In the genomic region with DNA sequence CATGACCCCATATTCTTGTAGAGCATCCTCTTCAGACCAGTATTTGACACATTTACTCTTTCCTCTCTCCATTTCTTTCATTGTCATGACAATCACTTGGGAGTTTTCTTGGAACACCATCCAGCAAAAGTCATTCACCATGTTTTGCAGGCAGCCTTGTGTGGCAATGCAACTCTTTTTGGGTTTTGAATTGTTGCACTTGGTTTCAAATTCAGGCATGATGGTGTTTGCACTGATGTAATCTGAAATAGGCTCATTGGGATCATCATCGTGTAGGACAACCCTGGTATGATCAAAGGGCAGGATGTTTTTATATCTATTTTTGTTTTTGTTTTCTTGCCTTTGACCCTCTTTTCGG, we compare ENCODE assay signal across 14 cellular contexts.
A peak's percentile ranks its signal among the peaks of the same experiment; 100 is the strongest.
DNase-seq lines count a peak whose midpoint lies in the region; ATAC-seq and TF ChIP-seq lines count a peak whose summit lies in the region.
"Had no signal": no experiment of that assay in that cellular context is flagged by ENCODE, and none has a peak within 500 bp of the region (broad histone marks: within the 10 kb centered on the region; RNA-seq: fewer than 3 reads in every experiment).

No MANE protein-coding gene starts in this region.

- POLR2A ChIA-PET in activated CD4-positive, alpha-beta memory T cell treated with anti-CD3 and anti-CD28 coated beads, Interleukin-2, amount 10 ng/mL, durations not matched to agents 7 days and 5 days (lab: Charles Lee): interaction anchor here (1.2 to 1.4 kb wide), 2 partner anchors 162 to 269 kb away, joined by 6 to 15 read pairs; a partner anchor contains a TSS

- H3K27ac Mint-ChIP-seq in activated CD4-positive, alpha-beta T cell treated with anti-CD3 and anti-CD28 coated beads, Interleukin-2, amount 10 ng/mL, durations not matched to agents 24 days and 14 days: peak overlapping the region; percentile 70
- peak overlapping the region; percentile 47 for H3K27ac Mint-ChIP-seq in activated CD4-positive, alpha-beta memory T cell treated with anti-CD3 and anti-CD28 coated beads, Interleukin-2, amount 10 ng/mL, durations not matched to agents 7 days and 5 days
- H3K27ac Mint-ChIP-seq in natural killer cell: peak overlapping the region; percentile 43 to 96

- H3K4me3 ChIP-seq in GM12865 (ENCODE audit: low read depth, low read length): peak overlapping the region; percentile 29
- H3K4me3 ChIP-seq: lower lobe of right lung, PC-9 had no signal

- ATAC-seq in natural killer cell (no peak), HG03520 (IDR thresholded peaks at IDR 0.05; ENCODE audit: unreplicated experiment) (no peak)

- peaks cover 3% of the 10 kb centered on the region for H3K36me3 Mint-ChIP-seq in activated CD4-positive, alpha-beta T cell treated with anti-CD3 and anti-CD28 coated beads, Interleukin-2, amount 10 ng/mL, durations not matched to agents 24 days and 14 days (ENCODE audit: low read depth)
- peaks cover 8% of the 10 kb centered on the region for H3K36me3 Mint-ChIP-seq in activated CD4-positive, alpha-beta memory T cell treated with anti-CD3 and anti-CD28 coated beads, Interleukin-2, amount 10 ng/mL, durations not matched to agents 7 days and 5 days (ENCODE audit: low read depth)
- H3K36me3 Mint-ChIP-seq in natural killer cell: no peaks in the 10 kb centered on the region

- DNase-seq in activated CD4-positive, alpha-beta T cell treated with anti-CD3 and anti-CD28 coated beads, Interleukin-2, amount 10 ng/mL, durations not matched to agents 24 days and 14 days: peak; percentile 65
- DNase-seq in activated CD4-positive, alpha-beta T cell treated with anti-CD3 and anti-CD28 coated beads for 4 hours: no peak
- no peak for DNase-seq in GM12865 (ENCODE audit: low read depth)
- no peak for DNase-seq in activated CD4-positive, alpha-beta memory T cell treated with anti-CD3 and anti-CD28 coated beads, Interleukin-2, amount 10 ng/mL, durations not matched to agents 7 days and 5 days
- no peak for DNase-seq in natural killer cell
- DNase-seq in T-helper 9 cell: no peak
- DNase-seq in posterior vena cava (ENCODE audit: low spot score): no peak
- DNase-seq: NCI-H187, NCI-H2227 treated with DMSO at 0.1 percent for 48 hours, SIG-M5 had no signal

- H3K4me3 Mint-ChIP-seq in activated CD4-positive, alpha-beta T cell treated with anti-CD3 and anti-CD28 coated beads, Interleukin-2, amount 10 ng/mL, durations not matched to agents 24 days and 14 days: peak overlapping the region; percentile 46
- H3K4me3 Mint-ChIP-seq in activated CD4-positive, alpha-beta memory T cell treated with anti-CD3 and anti-CD28 coated beads, Interleukin-2, amount 10 ng/mL, durations not matched to agents 7 days and 5 days: no peak overlapping the region
- no peak overlapping the region for H3K4me3 Mint-ChIP-seq in natural killer cell
- H3K4me3 Mint-ChIP-seq: activated B cell treated with CpG ODN at 0.5 μM for 24 hours had no signal

- TF ChIP-seq CTCF in GM12865 (IDR thresholded peaks at IDR 0.05; ENCODE audit: insufficient read depth, low read depth, low read length, missing control alignments) (no peak), natural killer cell (IDR thresholded peaks at IDR 0.05) (no peak)

- H3K27me3 Mint-ChIP-seq in activated CD4-positive, alpha-beta T cell treated with anti-CD3 and anti-CD28 coated beads, Interleukin-2, amount 10 ng/mL, durations not matched to agents 24 days and 14 days: peaks cover 1% of the 10 kb centered on the region
- no peaks in the 10 kb centered on the region for H3K27me3 Mint-ChIP-seq in activated CD4-positive, alpha-beta memory T cell treated with anti-CD3 and anti-CD28 coated beads, Interleukin-2, amount 10 ng/mL, durations not matched to agents 7 days and 5 days
- peaks cover 7 to 15% of the 10 kb centered on the region in 2 donors for H3K27me3 Mint-ChIP-seq in natural killer cell (ENCODE audit: low read depth in 2 of 2)
- H3K27me3 Mint-ChIP-seq: activated B cell treated with CpG ODN at 0.5 μM for 24 hours had no signal

- peaks cover 73% of the 10 kb centered on the region for H3K4me1 Mint-ChIP-seq in activated CD4-positive, alpha-beta T cell treated with anti-CD3 and anti-CD28 coated beads, Interleukin-2, amount 10 ng/mL, durations not matched to agents 24 days and 14 days
- peaks cover 70% of the 10 kb centered on the region for H3K4me1 Mint-ChIP-seq in activated CD4-positive, alpha-beta memory T cell treated with anti-CD3 and anti-CD28 coated beads, Interleukin-2, amount 10 ng/mL, durations not matched to agents 7 days and 5 days
- H3K4me1 Mint-ChIP-seq in natural killer cell: peaks cover 50 to 54% of the 10 kb centered on the region in 2 donors

- H3K9me3 Mint-ChIP-seq in activated CD4-positive, alpha-beta T cell treated with anti-CD3 and anti-CD28 coated beads, Interleukin-2, amount 10 ng/mL, durations not matched to agents 24 days and 14 days: peaks cover 6% of the 10 kb centered on the region
- no peaks in the 10 kb centered on the region for H3K9me3 Mint-ChIP-seq in activated CD4-positive, alpha-beta memory T cell treated with anti-CD3 and anti-CD28 coated beads, Interleukin-2, amount 10 ng/mL, durations not matched to agents 7 days and 5 days
- H3K9me3 Mint-ChIP-seq in natural killer cell: peaks cover 0 to 4% of the 10 kb centered on the region in 2 donors
- H3K9me3 Mint-ChIP-seq: activated B cell treated with CpG ODN at 0.5 μM for 24 hours had no signal

- intact Hi-C loops in activated CD4-positive, alpha-beta T cell treated with anti-CD3 and anti-CD28 coated beads, Interleukin-2, amount 10 ng/mL, durations not matched to agents 24 days and 14 days (cut with micrococcal nuclease): loop anchor here (1.0 kb wide), 2 partner anchors 239 to 301 kb away; no protein-coding TSS in a partner anchor
- intact Hi-C loops in natural killer cell (cut with micrococcal nuclease): loop anchor here (5.0 kb wide), 1 partner anchor 489 kb away; a partner anchor contains a TSS
- intact Hi-C loops in posterior vena cava (cut with DNase I): loop anchor here (5.0 to 10.0 kb wide), 2 partner anchors 159 to 241 kb away; a partner anchor contains a TSS

- CTCF ChIA-PET in activated CD4-positive, alpha-beta memory T cell treated with anti-CD3 and anti-CD28 coated beads, Interleukin-2, amount 10 ng/mL, durations not matched to agents 7 days and 5 days (lab: Charles Lee): interaction anchor here (0.9 to 3.7 kb wide), 12 partner anchors 8 to 410 kb away, joined by 3 to 46 read pairs (median 6); a partner anchor contains a TSS
